In the genomic region with DNA sequence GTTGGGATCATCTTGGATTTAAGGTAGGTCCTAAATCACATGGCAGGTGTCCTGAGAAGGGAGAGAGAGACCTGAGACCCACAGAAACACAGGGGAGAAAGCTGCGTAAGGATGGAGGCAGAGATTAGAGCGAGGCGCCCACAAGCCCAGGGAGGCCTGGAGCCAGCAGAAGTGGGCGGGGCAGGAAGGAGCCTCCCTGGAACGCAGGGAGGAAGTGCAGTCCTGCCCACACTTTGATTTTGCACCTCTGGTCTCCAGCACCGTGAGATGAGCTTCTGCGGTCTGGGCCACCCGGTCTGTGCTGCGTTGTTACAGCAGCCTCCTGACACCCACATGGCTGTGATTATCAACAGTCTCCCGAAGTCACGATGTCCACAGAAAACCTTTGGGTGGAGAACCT, we compare ENCODE assay signal across 11 cellular contexts.
"Had no signal": no experiment of that assay in that cellular context is flagged by ENCODE, and none has a peak within 500 bp of the region (broad histone marks: within the 10 kb centered on the region; RNA-seq: fewer than 3 reads in every experiment).

No MANE protein-coding gene starts in this region.

- H3K27me3 Mint-ChIP-seq: activated T-helper 17 cell treated with anti-CD3 and anti-CD28 coated beads, Interleukin-2, amount 50 U/mL, for 72 hours; stimulated activated memory B cell treated with anti-CD40 and anti-IgM and Interleukin-4, amounts not matched to agents 10 μg/mL and 1 μg/mL and 100 μg/mL, for 72 hours; T-helper 17 cell had no signal

- H3K9me3 Mint-ChIP-seq: activated T-helper 17 cell treated with anti-CD3 and anti-CD28 coated beads, Interleukin-2, amount 50 U/mL, for 72 hours; stimulated activated memory B cell treated with anti-CD40 and anti-IgM and Interleukin-4, amounts not matched to agents 10 μg/mL and 1 μg/mL and 100 μg/mL, for 72 hours had no signal

- H3K4me3 ChIP-seq: dorsolateral prefrontal cortex, lung, thyroid gland had no signal

- H3K9me3 ChIP-seq: thyroid gland had no signal

- H3K27ac Mint-ChIP-seq: activated T-helper 17 cell treated with anti-CD3 and anti-CD28 coated beads, Interleukin-2, amount 50 U/mL, for 72 hours; stimulated activated memory B cell treated with anti-CD40 and anti-IgM and Interleukin-4, amounts not matched to agents 10 μg/mL and 1 μg/mL and 100 μg/mL, for 72 hours; T-helper 17 cell had no signal

- H3K27ac ChIP-seq: thyroid gland had no signal

- H3K4me1 Mint-ChIP-seq: activated T-helper 17 cell treated with anti-CD3 and anti-CD28 coated beads, Interleukin-2, amount 50 U/mL, for 72 hours; stimulated activated memory B cell treated with anti-CD40 and anti-IgM and Interleukin-4, amounts not matched to agents 10 μg/mL and 1 μg/mL and 100 μg/mL, for 72 hours had no signal

- DNase-seq: activated CD4-positive, alpha-beta T cell treated with anti-CD3 and anti-CD28 coated beads for 1 hour; activated CD8-positive, alpha-beta memory T cell treated with anti-CD3 and anti-CD28 coated beads, Interleukin-2, amount 50 U/mL, for 48 hours; activated naive CD4-positive, alpha-beta T cell treated with Interleukin-2 at 50 U/mL for 16 hours; midbrain; stimulated activated CD4-positive, alpha-beta T cell treated with anti-CD3 and anti-CD28 coated beads, Interleukin-1b, Interleukin-23, amount 100 ng/mL, for 48 hours; T-helper 17 cell; thyroid gland had no signal

- H3K4me1 ChIP-seq: thyroid gland had no signal

- H3K4me3 Mint-ChIP-seq: activated T-helper 17 cell treated with anti-CD3 and anti-CD28 coated beads, Interleukin-2, amount 50 U/mL, for 72 hours; stimulated activated memory B cell treated with anti-CD40 and anti-IgM and Interleukin-4, amounts not matched to agents 10 μg/mL and 1 μg/mL and 100 μg/mL, for 72 hours; T-helper 17 cell had no signal

- H3K27me3 ChIP-seq: dorsolateral prefrontal cortex, thyroid gland had no signal
